Comparison of ENCODE assay signal across 24 cellular contexts in the genomic region with DNA sequence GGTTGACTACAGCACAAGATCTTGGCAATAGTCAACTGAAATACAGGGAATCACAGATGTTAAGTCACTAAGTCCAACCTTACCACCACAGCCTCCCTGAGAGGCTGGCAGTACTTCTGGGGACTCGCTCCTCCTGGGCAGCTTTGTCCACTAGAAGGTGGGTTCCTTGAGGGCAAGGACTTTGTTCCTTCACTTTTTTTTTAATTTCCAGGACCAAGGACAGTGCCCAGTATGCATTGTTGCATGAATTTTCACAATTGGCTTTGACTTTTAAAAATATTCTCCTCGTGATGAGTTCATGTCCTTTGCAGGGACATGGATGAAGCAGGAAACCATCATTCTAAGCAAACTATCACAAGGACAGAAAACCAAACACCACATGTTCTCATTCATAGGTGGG.
A peak's percentile ranks its signal among the peaks of the same experiment; 100 is the strongest.
DNase-seq lines count a peak whose midpoint lies in the region; ATAC-seq, FAIRE-seq and TF ChIP-seq lines count a peak whose summit lies in the region.
"Had no signal": no experiment of that assay in that cellular context is flagged by ENCODE, and none has a peak within 500 bp of the region (broad histone marks: within the 10 kb centered on the region; RNA-seq: fewer than 3 reads in every experiment).

No MANE protein-coding gene starts in this region.

- no peaks in the 10 kb centered on the region for H3K9me3 ChIP-seq in SK-N-SH
- H3K9me3 ChIP-seq in HEK293 (ENCODE audit: control insufficient read depth, insufficient read depth, low read depth, low read length), result no peaks in the 10 kb centered on the region
- H3K9me3 ChIP-seq in K562 (replicated peaks; ENCODE audit: control insufficient read depth, insufficient read depth, low read depth, low read length), result no peaks in the 10 kb centered on the region
- no peaks in the 10 kb centered on the region for H3K9me3 ChIP-seq in neural progenitor cell (ENCODE audit: low read depth)
- peaks cover 3% of the 10 kb centered on the region for H3K9me3 ChIP-seq in aorta (ENCODE audit: control insufficient read depth, low read length)
- H3K9me3 ChIP-seq: BE2C, Caco-2 had no signal

- no peak for FAIRE-seq in K562 (lab: Jason Lieb, UNC)
- FAIRE-seq: GM12891 had no signal

- no peak overlapping the region for H3K4me3 Mint-ChIP-seq in neural progenitor cell
- H3K4me3 Mint-ChIP-seq: CD4-positive, alpha-beta T cell had no signal

- no peaks in the 10 kb centered on the region for H3K36me3 ChIP-seq in SK-N-SH (replicated peaks in 1 of 2; ENCODE audit: control insufficient read depth in 1 of 2, insufficient read depth in 2 of 2, low read length in 1 of 2)
- no peaks in the 10 kb centered on the region for H3K36me3 ChIP-seq in HEK293 (ENCODE audit: control insufficient read depth in 2 of 2, insufficient read depth in 1 of 2, low read length in 2 of 2)
- no peaks in the 10 kb centered on the region for H3K36me3 ChIP-seq in K562 (ENCODE audit: control insufficient read depth, insufficient read depth, low read length)
- no peaks in the 10 kb centered on the region for H3K36me3 ChIP-seq in neural progenitor cell
- H3K36me3 ChIP-seq in aorta (ENCODE audit: control insufficient read depth in 1 of 2, insufficient read depth in 2 of 2, low read length in 1 of 2), result no peaks in the 10 kb centered on the region
- H3K36me3 ChIP-seq: BE2C had no signal

- BruUV-seq in K562 (replicated peaks; lab: Mats Ljungman, UMichigan), result no TSS peak

- TF ChIP-seq CTCF in SK-N-SH (IDR thresholded peaks at IDR 0.05), result no peak
- TF ChIP-seq CTCF in HEK293 (tag by site-specific recombination; IDR thresholded peaks at IDR 0.05), result no peak
- TF ChIP-seq CTCF in K562 (IDR thresholded peaks at IDR 0.05 in 2 of 3, conservative IDR thresholded peaks at IDR 0.05 in 1 of 3; ENCODE audit: insufficient read depth in 2 of 3, low read depth in 1 of 3, low read length in 3 of 3), result no peak
- no peak for TF ChIP-seq CTCF in neural progenitor cell (IDR thresholded peaks at IDR 0.05)

- no peaks in the 10 kb centered on the region for H3K9me3 Mint-ChIP-seq in neural progenitor cell
- H3K9me3 Mint-ChIP-seq: CD4-positive, alpha-beta T cell had no signal

- H3K9me1 ChIP-seq in K562 (ENCODE audit: control insufficient read depth, insufficient read depth, low read length), result peaks cover 3% of the 10 kb centered on the region

- no peaks in the 10 kb centered on the region for H4K20me1 ChIP-seq in SK-N-SH (ENCODE audit: insufficient read depth)
- no peaks in the 10 kb centered on the region; the same call in 1 of the 2 replicates for H4K20me1 ChIP-seq in K562 (replicated peaks; ENCODE audit: control insufficient read depth, insufficient read depth, low read length)
- H4K20me1 ChIP-seq in neural progenitor cell (ENCODE audit: low read depth), result no peaks in the 10 kb centered on the region

- peaks cover 13% of the 10 kb centered on the region for H3K27me3 Mint-ChIP-seq in neural progenitor cell (ENCODE audit: insufficient read depth, low read depth)

- in situ Hi-C loops in K562 (cut with MboI), result no loop called here

- no peak overlapping the region for H3K4me2 ChIP-seq in SK-N-SH
- H3K4me2 ChIP-seq in K562 (ENCODE audit: insufficient read depth, low read length), result no peak overlapping the region
- H3K4me2 ChIP-seq in neural progenitor cell, result no peak overlapping the region

- TF ChIP-seq EP300 in SK-N-SH (IDR thresholded peaks at IDR 0.05; ENCODE audit: borderline replicate concordance in 1 of 2, low read depth in 1 of 2, low read length in 1 of 2) (no peak), K562 (IDR thresholded peaks at IDR 0.05; ENCODE audit: low read length) (no peak)

- no peak overlapping the region for H3K27ac ChIP-seq in SK-N-SH (ENCODE audit: low read depth in 2 of 2, low read length in 1 of 2)
- H3K27ac ChIP-seq in HEK293 (ENCODE audit: extremely low read depth, low read depth, low read length), result no peak overlapping the region
- no peak overlapping the region for H3K27ac ChIP-seq in K562 (ENCODE audit: extremely low read depth, low read depth, low read length)
- no peak overlapping the region for H3K27ac ChIP-seq in neural progenitor cell
- H3K27ac ChIP-seq in aorta (ENCODE audit: low read depth in 1 of 2, low read length in 2 of 2), result no peak overlapping the region
- H3K27ac ChIP-seq: HL-60 had no signal

- H3K4me3 ChIP-seq in SK-N-SH (ENCODE audit: low read depth in 2 of 2, low read length in 1 of 2), result no peak overlapping the region
- H3K4me3 ChIP-seq in HEK293 (ENCODE audit: low read depth, low read length), result no peak overlapping the region
- no peak overlapping the region for H3K4me3 ChIP-seq in K562
- no peak overlapping the region for H3K4me3 ChIP-seq in neural progenitor cell
- H3K4me3 ChIP-seq in aorta (ENCODE audit: low read length in 2 of 2), result no peak overlapping the region

- POLR2A ChIA-PET in SK-N-SH (lab: Yijun Ruan, JAX), result no interaction called here
- POLR2A ChIA-PET in HEK293 (lab: Yijun Ruan, JAX), result no interaction called here
- POLR2A ChIA-PET in K562 (lab: Yijun Ruan, JAX), result no interaction called here

- DNase-seq in SK-N-SH (no peak), K562 (ENCODE audit: extremely low read depth in 1 of 4, low spot score in 3 of 4) (no peak), neural progenitor cell (ENCODE audit: low spot score) (peak; percentile 49), aorta (no peak), erythroblast (lab: John Stamatoyannopoulos, UW) (no peak)
- DNase-seq: 8988T; CD4-positive, alpha-beta T cell; DMS153; EL; IMR-90; Kasumi-1; NCI-H1694 treated with DMSO at 0.1 percent for 48 hours; NCI-H2107; NCI-H2227 treated with DMSO at 0.1 percent for 48 hours; NCI-H510A treated with DMSO at 0.1 percent for 48 hours; RPMI8226; SIG-M5 had no signal

- CTCF ChIA-PET in SK-N-SH (lab: Yijun Ruan, JAX), result no interaction called here
- CTCF ChIA-PET in HEK293 (lab: Yijun Ruan, JAX), result interaction anchor here (0.7 kb wide), 1 partner anchor 99 kb away, joined by 3 read pairs; no protein-coding TSS in a partner anchor
- CTCF ChIA-PET in K562 (lab: Yijun Ruan, JAX; ENCODE audit: low intra/inter-chr PET ratio), result no interaction called here

- H2AFZ ChIP-seq in SK-N-SH (ENCODE audit: low read depth) (no peak overlapping the region), K562 (ENCODE audit: low read depth, low read length) (no peak overlapping the region), neural progenitor cell (replicated peaks) (no peak overlapping the region)

- no peaks in the 10 kb centered on the region for H3K9me2 ChIP-seq in SK-N-SH

- no peaks in the 10 kb centered on the region for H3K27me3 ChIP-seq in SK-N-SH (ENCODE audit: insufficient read depth)
- peaks cover 0 to 11% of the 10 kb centered on the region in 2 experiments; a peak in 2 of 5 replicates for H3K27me3 ChIP-seq in K562 (ENCODE audit: control insufficient read depth in 2 of 2, insufficient read depth in 2 of 2, low read length in 2 of 2)
- H3K27me3 ChIP-seq in neural progenitor cell, result no peaks in the 10 kb centered on the region
- peaks cover 0 to 1% of the 10 kb centered on the region in 2 donors for H3K27me3 ChIP-seq in aorta (ENCODE audit: control insufficient read depth in 1 of 2, insufficient read depth in 2 of 2, low read length in 1 of 2)
- H3K27me3 ChIP-seq: BE2C had no signal

- TF ChIP-seq POLR2A in K562 (conservative IDR thresholded peaks at IDR 0.05) (no peak), erythroblast (IDR thresholded peaks at IDR 0.05; ENCODE audit: low read length) (no peak)

- H3K79me2 ChIP-seq in SK-N-SH (ENCODE audit: insufficient read depth) (no peaks in the 10 kb centered on the region), K562 (ENCODE audit: control insufficient read depth, insufficient read depth, low read length) (no peaks in the 10 kb centered on the region), neural progenitor cell (ENCODE audit: low read depth) (no peaks in the 10 kb centered on the region)

- no peak overlapping the region for H3K27ac Mint-ChIP-seq in neural progenitor cell
- H3K27ac Mint-ChIP-seq: CD4-positive, alpha-beta T cell had no signal

- H3K9ac ChIP-seq in SK-N-SH, result no peak overlapping the region
- H3K9ac ChIP-seq in K562 (ENCODE audit: insufficient read depth in 1 of 2, low read depth in 2 of 2, low read length in 2 of 2), result no peak overlapping the region
- no peak overlapping the region for H3K9ac ChIP-seq in neural progenitor cell

- WGBS in SK-N-SH (ENCODE audit: low lambda C conversion rate), result 18% methylated on average over 2 of the region's 2 CpGs
- WGBS in K562 (ENCODE audit: insufficient coverage, low coverage, missing lambda C conversion rate), result 0% methylated on average over 2 of the region's 2 CpGs
- WGBS in aorta, 2 donors, result 50 to 57% methylated on average over 2 of the region's 2 CpGs

- peaks cover 22% of the 10 kb centered on the region for H3K4me1 Mint-ChIP-seq in neural progenitor cell

- TF ChIP-seq RAD21 in SK-N-SH (IDR thresholded peaks at IDR 0.05; ENCODE audit: low read length), result no peak
- TF ChIP-seq RAD21 in K562 (CRISPR knock-in tag; conservative IDR thresholded peaks at IDR 0.05 in 1 of 2, IDR thresholded peaks at IDR 0.05 in 1 of 2), result no peak

- intact Hi-C loops in K562 (cut with micrococcal nuclease) (no loop called here), aorta (cut with DNase I) (no loop called here)

- no peaks in the 10 kb centered on the region for H3F3A ChIP-seq in SK-N-SH (replicated peaks; ENCODE audit: insufficient read depth)
- peaks cover 12% of the 10 kb centered on the region for H3F3A ChIP-seq in neural progenitor cell (ENCODE audit: low read depth)

- H3K36me3 Mint-ChIP-seq in neural progenitor cell, result no peaks in the 10 kb centered on the region

- ATAC-seq in SK-N-SH treated with all-trans-retinoic acid at 6 μM for 48 hours (no peak), K562 (no peak), HG03175 (IDR thresholded peaks at IDR 0.05; ENCODE audit: unreplicated experiment) (no peak), aorta (ENCODE audit: low FRiP score) (no peak)

- peaks cover 0 to 2% of the 10 kb centered on the region in 2 experiments; a peak in 1 of 4 replicates for H3K4me1 ChIP-seq in SK-N-SH (ENCODE audit: control insufficient read depth in 1 of 2, insufficient read depth in 2 of 2, low read depth in 1 of 2, low read length in 1 of 2)
- no peaks in the 10 kb centered on the region for H3K4me1 ChIP-seq in HEK293 (ENCODE audit: control insufficient read depth, insufficient read depth, low read length)
- no peaks in the 10 kb centered on the region for H3K4me1 ChIP-seq in K562 (replicated peaks in 1 of 2; ENCODE audit: control insufficient read depth in 2 of 2, insufficient read depth in 2 of 2, low read length in 2 of 2)
- H3K4me1 ChIP-seq in neural progenitor cell, result peaks cover 27% of the 10 kb centered on the region
- no peaks in the 10 kb centered on the region for H3K4me1 ChIP-seq in aorta (ENCODE audit: control insufficient read depth in 1 of 2, insufficient read depth in 2 of 2, low read length in 2 of 2)
- H3K4me1 ChIP-seq: BE2C, Caco-2 had no signal

TF ChIP-seq in SK-N-SH, 30 proteins besides CTCF, POLR2A, EP300 and RAD21 (continues in another document):
- TF ChIP-seq MEF2A (IDR thresholded peaks at IDR 0.05; ENCODE audit: borderline replicate concordance, low read depth), result no peak

TF ChIP-seq in SK-N-SH treated with all-trans-retinoic acid at 6 μM for 48 hours, 23 proteins besides CTCF, POLR2A, EP300 and RAD21 (continues in another document):
- TF ChIP-seq CSDC2 (CRISPR knock-in tag; IDR thresholded peaks at IDR 0.05), result no peak

TF ChIP-seq in HEK293, 187 proteins besides CTCF, POLR2A, EP300 and RAD21 (continues in another document):
- no peak for TF ChIP-seq KLF16 (tag by site-specific recombination; IDR thresholded peaks at IDR 0.05)

TF ChIP-seq in K562, 482 proteins besides CTCF, POLR2A, EP300 and RAD21 (continues in another document):
- 0 out of 2 replicates have a peak, but pooled peaks have one; percentile 47 for TF ChIP-seq MIER1 (IDR thresholded peaks at IDR 0.05; ENCODE audit: low read depth)
